ENCODE assay signal across 16 cellular contexts in genomic region chr1:18569811-18570545, GRCh38.
DNase-seq lines count a peak whose midpoint lies in the region; ATAC-seq and TF ChIP-seq lines count a peak whose summit lies in the region.
"Had no signal": no experiment of that assay in that cellular context is flagged by ENCODE, and none has a peak within 500 bp of the region (broad histone marks: within the 10 kb centered on the region; RNA-seq: fewer than 3 reads in every experiment).

No MANE protein-coding gene starts in this region.

- H3K4me2 ChIP-seq in GM23338: no peak overlapping the region
- no peak overlapping the region for H3K4me2 ChIP-seq in neural cell (ENCODE audit: low read length)
- H3K4me2 ChIP-seq: PC-9 had no signal

- no peaks in the 10 kb centered on the region for H3K79me2 ChIP-seq in GM23338 (replicated peaks; ENCODE audit: insufficient read depth)
- H3K79me2 ChIP-seq in neural cell (replicated peaks; ENCODE audit: insufficient read depth, low read length): no peaks in the 10 kb centered on the region

- no peaks in the 10 kb centered on the region for H4K20me1 ChIP-seq in GM23338 (replicated peaks; ENCODE audit: insufficient read depth)
- H4K20me1 ChIP-seq in neural cell (ENCODE audit: insufficient read depth): no peaks in the 10 kb centered on the region

- H3K9me2 ChIP-seq in GM23338 (ENCODE audit: insufficient read depth) (no peaks in the 10 kb centered on the region), neural cell (ENCODE audit: insufficient read depth, low read length) (no peaks in the 10 kb centered on the region)

- no peak overlapping the region for H3K4me3 Mint-ChIP-seq in GM23338
- H3K4me3 Mint-ChIP-seq in naive thymus-derived CD8-positive, alpha-beta T cell: no peak overlapping the region
- H3K4me3 Mint-ChIP-seq: CD8-positive, alpha-beta memory T cell had no signal

- H3K4me1 Mint-ChIP-seq in GM23338: peaks cover 15% of the 10 kb centered on the region
- H3K4me1 Mint-ChIP-seq in naive thymus-derived CD8-positive, alpha-beta T cell: no peaks in the 10 kb centered on the region
- H3K4me1 Mint-ChIP-seq: CD8-positive, alpha-beta memory T cell had no signal

- 0 out of 4 replicates have a peak, but pooled peaks of 1 of the 2 experiments have one; percentile 15 for TF ChIP-seq CTCF in GM23338 (conservative IDR thresholded peaks at IDR 0.05; ENCODE audit: low read depth in 2 of 2)
- peak; percentile 66 for TF ChIP-seq CTCF in VCaP (conservative IDR thresholded peaks at IDR 0.05)
- TF ChIP-seq CTCF in neural cell (IDR thresholded peaks at IDR 0.05; ENCODE audit: poor library complexity, severe bottlenecking): peak; percentile 28

- no peak overlapping the region for H3K27ac ChIP-seq in GM23338 (ENCODE audit: low read depth)
- H3K27ac ChIP-seq in VCaP: peak overlapping the region; percentile 44; the same call in 1 of the 2 replicates
- H3K27ac ChIP-seq in neural cell (ENCODE audit: low read length): no peak overlapping the region
- H3K27ac ChIP-seq: PC-9 had no signal

- DNase-seq in DMS153 treated with DMSO at 0.1 percent for 48 hours (lab: John Stamatoyannopoulos, UW; ENCODE audit: unreplicated experiment) (peak; percentile 9), GM23338 (ENCODE audit: low spot score) (peak; percentile 30), kidney glomerular epithelial cell (lab: John Stamatoyannopoulos, UW) (no peak), NCI-H1694 (lab: John Stamatoyannopoulos, UW) (no peak)
- no peak for DNase-seq in naive thymus-derived CD8-positive, alpha-beta T cell
- DNase-seq: ACHN, GDM1, KBM-7, NCI-H1436, NCI-H2171, NCI-H82, PC-9 had no signal

- peak; percentile 66 for ATAC-seq in GM23338
- no peak for ATAC-seq in naive thymus-derived CD8-positive, alpha-beta T cell
- ATAC-seq: HCT116 had no signal

- TF ChIP-seq EP300 in neural cell (conservative IDR thresholded peaks at IDR 0.05; ENCODE audit: poor library complexity, severe bottlenecking): no peak

- no peaks in the 10 kb centered on the region for H3K36me3 ChIP-seq in GM23338 (ENCODE audit: insufficient read depth)
- H3K36me3 ChIP-seq in neural cell (ENCODE audit: insufficient read depth, low read length): no peaks in the 10 kb centered on the region

- H3K27me3 ChIP-seq in GM23338 (ENCODE audit: insufficient read depth): no peaks in the 10 kb centered on the region
- H3K27me3 ChIP-seq in neural cell (ENCODE audit: insufficient read depth, low read depth, low read length): no peaks in the 10 kb centered on the region

- H3K4me3 ChIP-seq in GM23338 (no peak overlapping the region), neural cell (ENCODE audit: low read length) (no peak overlapping the region)
- H3K4me3 ChIP-seq: PC-9 had no signal

- TF ChIP-seq RAD21 in neural cell (conservative IDR thresholded peaks at IDR 0.05): no peak

- no peaks in the 10 kb centered on the region for H3F3A ChIP-seq in GM23338 (replicated peaks; ENCODE audit: low read depth)
- no peaks in the 10 kb centered on the region for H3F3A ChIP-seq in neural cell (ENCODE audit: insufficient read depth, low read length, poor library complexity, severe bottlenecking)

- H3K9ac ChIP-seq in neural cell (ENCODE audit: low read length): no peak overlapping the region

- POLR2A ChIA-PET in naive thymus-derived CD8-positive, alpha-beta T cell (lab: Charles Lee): no interaction called here

- no peaks in the 10 kb centered on the region for H3K9me3 ChIP-seq in neural cell (ENCODE audit: low read length)

- H3K27me3 Mint-ChIP-seq in GM23338 (ENCODE audit: insufficient read depth, low read depth, poor library complexity): peaks cover 16% of the 10 kb centered on the region
- H3K27me3 Mint-ChIP-seq in naive thymus-derived CD8-positive, alpha-beta T cell: peaks cover 18 to 70% (median 31%) of the 10 kb centered on the region in 5 donors

- H2AFZ ChIP-seq in GM23338 (peak overlapping the region; percentile 66; the same call in 1 of the 2 replicates), neural cell (ENCODE audit: low read depth, low read length) (no peak overlapping the region)
- H2AFZ ChIP-seq: PC-9 had no signal

- 0 out of 2 replicates have a peak, but pooled peaks cover 2% of the 10 kb centered on the region for H3K4me1 ChIP-seq in GM23338 (ENCODE audit: insufficient read depth)

- H3K36me3 Mint-ChIP-seq in GM23338 (ENCODE audit: low read depth): no peaks in the 10 kb centered on the region
- no peaks in the 10 kb centered on the region for H3K36me3 Mint-ChIP-seq in naive thymus-derived CD8-positive, alpha-beta T cell
- H3K36me3 Mint-ChIP-seq: CD8-positive, alpha-beta memory T cell had no signal

- no peak overlapping the region for H3K27ac Mint-ChIP-seq in GM23338
- H3K27ac Mint-ChIP-seq in naive thymus-derived CD8-positive, alpha-beta T cell: no peak overlapping the region

- no peaks in the 10 kb centered on the region; the same call in 2 of the 3 replicates for H3K9me3 Mint-ChIP-seq in GM23338
- peaks cover 0 to 11% (median 0%) of the 10 kb centered on the region in 9 donors for H3K9me3 Mint-ChIP-seq in naive thymus-derived CD8-positive, alpha-beta T cell

TF ChIP-seq in GM23338, 12 proteins besides CTCF, POLR2A, EP300 and RAD21 (continues in another document):
- TF ChIP-seq NANOG (IDR thresholded peaks at IDR 0.05; ENCODE audit: borderline replicate concordance): no peak

TF ChIP-seq in neural cell, 6 proteins besides CTCF, POLR2A, EP300 and RAD21:
- TF ChIP-seq REST (IDR thresholded peaks at IDR 0.05; ENCODE audit: borderline replicate concordance): no peak
- peak; percentile 37 for TF ChIP-seq SMC3 (conservative IDR thresholded peaks at IDR 0.05; ENCODE audit: poor library complexity)

Comparison
In these comparisons a context has a peak if more than half of its experiments do, and no peak if none do; other contexts are left out.
1. DNase-seq: peak in DMS153 treated with DMSO at 0.1 percent for 48 hours (single experiment) and GM23338 (single experiment); none in kidney glomerular epithelial cell (single experiment), naive thymus-derived CD8-positive, alpha-beta T cell (0 of 10) and NCI-H1694 (single experiment).